In genomic region chr3:14141602-14142315, GRCh38 we compare ENCODE assay signal across 10 cellular contexts. TPM values are rescaled to one million over a fixed set of nuclear protein-coding genes. Genes with fewer than 3 reads are reported as not detected.
A peak's percentile ranks its signal among the peaks of the same experiment; 100 is the strongest.
DNase-seq lines count a peak whose midpoint lies in the region; ATAC-seq and TF ChIP-seq lines count a peak whose summit lies in the region.
"Had no signal": no experiment of that assay in that cellular context is flagged by ENCODE, and none has a peak within 500 bp of the region (broad histone marks: within the 10 kb centered on the region; RNA-seq: fewer than 3 reads in every experiment).

No MANE protein-coding gene starts in this region.

- H3K4me1 Mint-ChIP-seq in CD14-positive monocyte: peaks cover 40% of the 10 kb centered on the region
- peaks cover 45% of the 10 kb centered on the region for H3K4me1 Mint-ChIP-seq in T-helper 17 cell
- peaks cover 22% of the 10 kb centered on the region for H3K4me1 Mint-ChIP-seq in neural crest cell

- H3K9me3 ChIP-seq in T-helper 17 cell (ENCODE audit: control insufficient read depth, low read length, poor library complexity, severe bottlenecking) (no peaks in the 10 kb centered on the region), esophagus muscularis mucosa (no peaks in the 10 kb centered on the region)

- no peak for DNase-seq in CD14-positive monocyte (ENCODE audit: low spot score)
- no peak for DNase-seq in T-helper 17 cell
- no peak for DNase-seq in esophagus muscularis mucosa (ENCODE audit: extremely low spot score)
- no peak for DNase-seq in neural crest cell (ENCODE audit: low read depth, low spot score)
- DNase-seq in kidney tubule cell (ENCODE audit: low spot score): no peak
- no peak for DNase-seq in HCEC 1CT
- DNase-seq in occipital lobe (lab: John Stamatoyannopoulos, UW): no peak
- DNase-seq: activated B cell treated with CpG ODN at 0.5 μM for 24 hours, NCI-H524 treated with DMSO at 0.1 percent for 48 hours had no signal

- no peak for TF ChIP-seq CTCF in CD14-positive monocyte (IDR thresholded peaks at IDR 0.05)
- TF ChIP-seq CTCF in esophagus muscularis mucosa (IDR thresholded peaks at IDR 0.05): no peak
- TF ChIP-seq CTCF in neural crest cell (conservative IDR thresholded peaks at IDR 0.05): no peak

- H3K27me3 ChIP-seq in esophagus muscularis mucosa: no peaks in the 10 kb centered on the region

- H3K27me3 Mint-ChIP-seq in CD14-positive monocyte (ENCODE audit: low read depth in 3 of 3) (peaks cover 0 to 3% (median 2%) of the 10 kb centered on the region in 3 donors), T-helper 17 cell (no peaks in the 10 kb centered on the region), neural crest cell (ENCODE audit: low read depth) (no peaks in the 10 kb centered on the region)
- H3K27me3 Mint-ChIP-seq: activated B cell treated with CpG ODN at 0.5 μM for 24 hours had no signal

- H3K27ac ChIP-seq in esophagus muscularis mucosa (replicated peaks in 1 of 4): peak overlapping the region; percentile 86 to 92 (median 90)

- TF ChIP-seq POLR2A in esophagus muscularis mucosa (IDR thresholded peaks at IDR 0.05; ENCODE audit: low read depth): no peak

- TF ChIP-seq EP300 in esophagus muscularis mucosa (IDR thresholded peaks at IDR 0.05): no peak

- H3K27ac Mint-ChIP-seq in CD14-positive monocyte (peak overlapping the region in 6 of 7 donors; percentile 9 to 100 (median 84)), T-helper 17 cell (peak overlapping the region; percentile 100), neural crest cell (ENCODE audit: unreplicated experiment) (peak overlapping the region; percentile 72)

- H3K4me3 Mint-ChIP-seq in CD14-positive monocyte (no peak overlapping the region), T-helper 17 cell (peak overlapping the region; percentile 80), neural crest cell (no peak overlapping the region)
- H3K4me3 Mint-ChIP-seq: activated B cell treated with CpG ODN at 0.5 μM for 24 hours had no signal

- 79% methylated on average over 18 of the region's 19 CpGs for WGBS in esophagus muscularis mucosa

- H3K4me3 ChIP-seq in esophagus muscularis mucosa: no peak overlapping the region

- H3K4me1 ChIP-seq in esophagus muscularis mucosa: peaks cover 58 to 75% (median 72%) of the 10 kb centered on the region in 4 donors

- ATAC-seq in T-helper 17 cell (no peak), GM18867 (IDR thresholded peaks at IDR 0.05; ENCODE audit: unreplicated experiment) (no peak)

- H3K36me3 ChIP-seq in esophagus muscularis mucosa: peaks cover 32 to 74% (median 66%) of the 10 kb centered on the region in 4 donors

- intact Hi-C loops in CD14-positive monocyte (cut with micrococcal nuclease): loop anchor here in 1 of 2 donors (5.0 kb wide), 1 partner anchor 36 kb away; the partner anchor contains the start of genes LSM3 and XPC
- intact Hi-C loops in esophagus muscularis mucosa (cut with DNase I): no loop called here

- H3K9me3 Mint-ChIP-seq in CD14-positive monocyte: no peaks in the 10 kb centered on the region
- no peaks in the 10 kb centered on the region for H3K9me3 Mint-ChIP-seq in neural crest cell
- H3K9me3 Mint-ChIP-seq: activated B cell treated with CpG ODN at 0.5 μM for 24 hours had no signal

- peaks cover 63 to 69% of the 10 kb centered on the region in 2 donors for H3K36me3 Mint-ChIP-seq in CD14-positive monocyte
- H3K36me3 Mint-ChIP-seq in T-helper 17 cell (ENCODE audit: low read depth): peaks cover 8% of the 10 kb centered on the region
- peaks cover 3% of the 10 kb centered on the region for H3K36me3 Mint-ChIP-seq in neural crest cell (ENCODE audit: low read depth)

RNA-seq across cellular contexts. Expression of gene TMEM43, which starts 16.9 kb away (rescaled TPM):
- polyA plus RNA-seq in CD14-positive monocyte: 10 to 100 TPM; 66.7 to 69.7 TPM
- total RNA-seq in T-helper 17 cell (10 to 100 TPM; 45.6 to 51.4 TPM), esophagus muscularis mucosa (100 to 1,000 TPM; 131 to 208 (median 179) TPM), neural crest cell (42.7 and 42.9 TPM in 2 replicates), occipital lobe (44.1 TPM)

RNA-seq across cellular contexts. Expression of gene CHCHD4, which starts 17.1 kb away (rescaled TPM):
- 10 to 100 TPM; 13.6 to 13.8 TPM for polyA plus RNA-seq in CD14-positive monocyte
- total RNA-seq in T-helper 17 cell (1 to 10 TPM; 2.7 to 3.6 TPM), esophagus muscularis mucosa (10 to 100 TPM; 21.2 to 27.0 (median 24.3) TPM), neural crest cell (16.9 and 17.0 TPM in 2 replicates), occipital lobe (8.7 TPM)

RNA-seq across cellular contexts. Expression of gene XPC, which starts 36.6 kb away (rescaled TPM):
- 10 to 100 TPM; 13.4 to 22.0 TPM for polyA plus RNA-seq in CD14-positive monocyte
- total RNA-seq in T-helper 17 cell: 10 to 100 TPM; 65.0 to 76.4 TPM
- total RNA-seq in esophagus muscularis mucosa: 10 to 100 TPM; 28.9 to 41.9 (median 37.8) TPM
- total RNA-seq in neural crest cell: 37.3 and 41.6 TPM in 2 replicates
- total RNA-seq in occipital lobe: 10.6 TPM

RNA-seq across cellular contexts. Expression of gene LSM3, which starts 36.9 kb away (rescaled TPM):
- 10 to 100 TPM; 19.8 to 23.2 TPM for polyA plus RNA-seq in CD14-positive monocyte
- total RNA-seq in T-helper 17 cell (1 to 10 TPM; 5.5 to 6.3 TPM), esophagus muscularis mucosa (10 to 100 TPM in 2 of 4 donors, 1 to 10 TPM in 2; 8.0 to 12.0 (median 9.6) TPM), neural crest cell (18.3 and 19.1 TPM in 2 replicates), occipital lobe (11.1 TPM)
